20 cellular contexts compared by ENCODE assay signal in genomic region chrX:108397627-108398392, GRCh38. TPM values are rescaled to one million over a fixed set of nuclear protein-coding genes. Genes with fewer than 3 reads are reported as not detected.
DNase-seq lines count a peak whose midpoint lies in the region; TF ChIP-seq lines count a peak whose summit lies in the region.
"Had no signal": no experiment of that assay in that cellular context is flagged by ENCODE, and none has a peak within 500 bp of the region (broad histone marks: within the 10 kb centered on the region; RNA-seq: fewer than 3 reads in every experiment).

No MANE protein-coding gene starts in this region.

- H3K4me3 ChIP-seq in GM12865 (ENCODE audit: low read depth, low read length) (no peak overlapping the region), trophoblast cell (ENCODE audit: low read depth, low read length) (no peak overlapping the region), tibial artery (no peak overlapping the region)
- H3K4me3 ChIP-seq: ascending aorta; BLaER1 treated with 17β-estradiol and CSF1 and Interleukin-3, amounts not matched to agents 10 nM and 100 nM; heart left ventricle; Peyer's patch; vagina had no signal

- no peak for TF ChIP-seq CTCF in GM12865 (IDR thresholded peaks at IDR 0.05; ENCODE audit: insufficient read depth, low read depth, low read length, missing control alignments)
- no peak for TF ChIP-seq CTCF in tibial artery (IDR thresholded peaks at IDR 0.05)

- intact Hi-C loops in tibial artery (cut with DNase I; ENCODE audit: low total_unique reads) = no loop called here

- no CpG with 5 or more reads among the region's 6 CpGs for WGBS in trophoblast cell (ENCODE audit: extremely low coverage, insufficient coverage, insufficient read length)

- H2BK12ac ChIP-seq in trophoblast cell (ENCODE audit: low read length) = no peak overlapping the region

- H3K27me3 ChIP-seq in trophoblast cell (ENCODE audit: insufficient read depth, low read length) = no peaks in the 10 kb centered on the region
- H3K27me3 ChIP-seq in tibial artery = no peaks in the 10 kb centered on the region
- H3K27me3 ChIP-seq: ascending aorta, Peyer's patch, vagina had no signal

- H3K18ac ChIP-seq in trophoblast cell (ENCODE audit: low read length) = no peak overlapping the region

- no peak overlapping the region for H2BK5ac ChIP-seq in trophoblast cell (ENCODE audit: low read depth, low read length, poor library complexity)

- H3K9me3 ChIP-seq in trophoblast cell (ENCODE audit: insufficient read depth, low read depth, low read length) (no peaks in the 10 kb centered on the region), tibial artery (no peaks in the 10 kb centered on the region)
- H3K9me3 ChIP-seq: ascending aorta; BLaER1 treated with 17β-estradiol and CSF1 and Interleukin-3, amounts not matched to agents 10 nM and 100 nM; heart left ventricle; Peyer's patch; vagina had no signal

- peak overlapping the region; percentile 34 for H3K27ac ChIP-seq in trophoblast cell (ENCODE audit: low read depth, low read length)
- H3K27ac ChIP-seq in tibial artery = no peak overlapping the region
- H3K27ac ChIP-seq: ascending aorta; BLaER1 treated with 17β-estradiol and CSF1 and Interleukin-3, amounts not matched to agents 10 nM and 100 nM; heart left ventricle; Peyer's patch; vagina had no signal

- no peak overlapping the region for H3K14ac ChIP-seq in trophoblast cell (ENCODE audit: low read length)

- H2AFZ ChIP-seq in trophoblast cell (ENCODE audit: insufficient read depth, low read length, poor library complexity) = no peak overlapping the region

- no peak overlapping the region for H3K4ac ChIP-seq in trophoblast cell (ENCODE audit: low read depth, low read length)

- no peak overlapping the region for H4K12ac ChIP-seq in trophoblast cell (ENCODE audit: low read depth, low read length)

- no peak overlapping the region for H4K8ac ChIP-seq in trophoblast cell (ENCODE audit: low read depth, low read length)

- no peak overlapping the region for H3K23ac ChIP-seq in trophoblast cell (ENCODE audit: low read length)

- no peak overlapping the region for H2BK120ac ChIP-seq in trophoblast cell (ENCODE audit: insufficient read depth, low read length, poor library complexity)

- H3K4me1 ChIP-seq in trophoblast cell (ENCODE audit: control insufficient read depth in 1 of 2, insufficient read depth in 2 of 2, low read length in 2 of 2) (peaks cover 0 to 2% of the 10 kb centered on the region in 2 experiments), tibial artery (peaks cover 0 to 9% (median 0%) of the 10 kb centered on the region in 4 donors)
- H3K4me1 ChIP-seq: ascending aorta, Peyer's patch, vagina had no signal

- no peaks in the 10 kb centered on the region for H3K79me2 ChIP-seq in trophoblast cell (ENCODE audit: control insufficient read depth, insufficient read depth, low read length, poor library complexity)

- CTCF ChIA-PET in HEK293T (lab: Yijun Ruan, JAX) = no interaction called here

- no peak overlapping the region for H4K91ac ChIP-seq in trophoblast cell (ENCODE audit: low read depth, low read length)

- POLR2A ChIA-PET in HEK293T (lab: Yijun Ruan, JAX) = no interaction called here

- no peak overlapping the region for H3K9ac ChIP-seq in trophoblast cell (ENCODE audit: low read length)
- H3K9ac ChIP-seq: BLaER1 treated with 17β-estradiol and CSF1 and Interleukin-3, amounts not matched to agents 10 nM and 100 nM had no signal

- no peak overlapping the region for H3K4me2 ChIP-seq in trophoblast cell (ENCODE audit: low read length)

- no peak overlapping the region for H2AK5ac ChIP-seq in trophoblast cell (ENCODE audit: low read length)

- peaks cover 2% of the 10 kb centered on the region for H3K79me1 ChIP-seq in trophoblast cell (ENCODE audit: low read length)

- peak; percentile 1 for DNase-seq in GM12865 (ENCODE audit: low read depth)
- peak; percentile 59 for DNase-seq in M059J (ENCODE audit: low read depth)
- peak; percentile 37 for DNase-seq in dermis blood vessel endothelial cell
- DNase-seq in trophoblast cell = no peak
- no peak for DNase-seq in mesenteric fat pad (ENCODE audit: low spot score)
- no peak for DNase-seq in HEK293T (ENCODE audit: extremely low spot score)
- no peak for DNase-seq in NCI-H2081 treated with DMSO at 0.1 percent for 48 hours (lab: John Stamatoyannopoulos, UW)
- no peak for DNase-seq in tibial artery
- DNase-seq: effector CD8-positive, alpha-beta T cell; heart left ventricle; left cardiac atrium; NCI-H1417 treated with DMSO at 0.1 percent for 48 hours; NCI-H510A; Peyer's patch; stimulated activated naive B cell treated with anti-CD40 and anti-IgM and Interleukin-4, amounts not matched to agents 10 μg/mL and 1 μg/mL and 100 μg/mL, for 72 hours had no signal

- H3K36me3 ChIP-seq in trophoblast cell (ENCODE audit: control insufficient read depth in 1 of 2, insufficient read depth in 2 of 2, low read length in 2 of 2) (no peaks in the 10 kb centered on the region), tibial artery (no peaks in the 10 kb centered on the region)
- H3K36me3 ChIP-seq: ascending aorta; BLaER1 treated with 17β-estradiol and CSF1 and Interleukin-3, amounts not matched to agents 10 nM and 100 nM; heart left ventricle; Peyer's patch; vagina had no signal

TF ChIP-seq in HEK293T, 16 proteins besides CTCF, POLR2A, EP300 and RAD21:
- TF ChIP-seq NFRKB (IDR thresholded peaks at IDR 0.05) (no peak), L3MBTL2 (conservative IDR thresholded peaks at IDR 0.05) (no peak), FOXM1 (IDR thresholded peaks at IDR 0.05; ENCODE audit: borderline replicate concordance) (no peak), LEF1 (IDR thresholded peaks at IDR 0.05; ENCODE audit: borderline replicate concordance) (no peak), CTBP1 (IDR thresholded peaks at IDR 0.05; ENCODE audit: borderline replicate concordance) (no peak), HDGF (IDR thresholded peaks at IDR 0.05; ENCODE audit: borderline replicate concordance) (no peak), ZNF384 (IDR thresholded peaks at IDR 0.05) (no peak), FOXA1 (IDR thresholded peaks at IDR 0.05) (no peak), SP1 (IDR thresholded peaks at IDR 0.05) (no peak), PKNOX1 (IDR thresholded peaks at IDR 0.05) (no peak), FOXK2 (IDR thresholded peaks at IDR 0.05) (no peak), TARDBP (IDR thresholded peaks at IDR 0.05) (no peak)

RNA-seq across cellular contexts. Expression of gene COL4A6, which starts 40.4 kb away (rescaled TPM):
- 0.47 and 0.94 TPM in 2 replicates for total RNA-seq in M059J (2014; rRNA removed; shearing (Covaris generic))
- total RNA-seq in dermis blood vessel endothelial cell = 0.68 and 1.3 TPM in 2 replicates
- polyA plus RNA-seq in trophoblast cell (2013) = 13.0 and 13.7 TPM in 2 replicates
- 0.16 TPM for total RNA-seq in mesenteric fat pad
- total RNA-seq: T-helper 2 cell treated with Interferon-gamma antibody and Interleukin-4, amounts not matched to agents 100 ng/mL and 5 ng/mL, for 36 hours had no signal
- polyA plus RNA-seq: IgD-negative memory B cell had no signal

RNA-seq across cellular contexts. Expression of gene COL4A5, which starts 41.8 kb away (rescaled TPM):
- 2.2 and 7.2 TPM in 2 replicates for total RNA-seq in M059J (2014; rRNA removed; shearing (Covaris generic))
- total RNA-seq in dermis blood vessel endothelial cell (48.0 and 54.9 TPM in 2 replicates), mesenteric fat pad (1.7 TPM)
- polyA plus RNA-seq in trophoblast cell (2013) = 40.7 and 49.7 TPM in 2 replicates
- total RNA-seq: T-helper 2 cell treated with Interferon-gamma antibody and Interleukin-4, amounts not matched to agents 100 ng/mL and 5 ng/mL, for 36 hours had no signal
- polyA plus RNA-seq: IgD-negative memory B cell had no signal

Comparison
In these comparisons a context has a peak if more than half of its experiments do, and no peak if none do; other contexts are left out.
1. DNase-seq: peak in GM12865 (single experiment), M059J (single experiment) and dermis blood vessel endothelial cell (single experiment); none in trophoblast cell (0 of 2), mesenteric fat pad (single experiment), HEK293T (single experiment), NCI-H2081 treated with DMSO at 0.1 percent for 48 hours (single experiment) and tibial artery (0 of 2).